ENCODE assay signal across 1 cellular context in genomic region chr16:14873925-14874594, GRCh38.
TF ChIP-seq lines count a peak whose summit lies in the region.
"Not testable (repeated sequence)": the region's sequence is repeated elsewhere in the genome, so short reads cannot be mapped to it uniquely, and the experiment has no call there.

No MANE protein-coding gene starts in this region.

TF ChIP-seq in HepG2, 621 proteins besides CTCF, POLR2A, EP300 and RAD21 (continued from another document and continues in another):
- TF ChIP-seq HOMEZ (CRISPR knock-in tag; IDR thresholded peaks at IDR 0.05; ENCODE audit: low read depth) (peak; percentile 67; the same call in 1 of the 2 replicates), ZNF263 (CRISPR knock-in tag; IDR thresholded peaks at IDR 0.05) (peak; percentile 96), GFI1 (CRISPR knock-in tag; IDR thresholded peaks at IDR 0.05; ENCODE audit: borderline replicate concordance) (peak; percentile 42; the same call in 1 of the 2 replicates), KDM6A (CRISPR knock-in tag; IDR thresholded peaks at IDR 0.05; ENCODE audit: low read depth) (peak; percentile 98), TEAD3 (CRISPR knock-in tag; optimal IDR thresholded peaks at IDR 0.05; ENCODE audit: borderline replicate concordance) (peak; percentile 30), SOX6 (CRISPR knock-in tag; IDR thresholded peaks at IDR 0.05) (peak; percentile 52), ZNF598 (CRISPR knock-in tag; IDR thresholded peaks at IDR 0.05; ENCODE audit: borderline replicate concordance) (peak; percentile 49; the same call in 1 of the 2 replicates), FOXP1 (CRISPR knock-in tag; IDR thresholded peaks at IDR 0.05) (peak; percentile 65; the same call in 1 of the 2 replicates), FOXJ3 (CRISPR knock-in tag; IDR thresholded peaks at IDR 0.05; ENCODE audit: borderline replicate concordance) (peak; percentile 90), PHF8 (CRISPR knock-in tag; IDR thresholded peaks at IDR 0.05) (peak; percentile 48; the same call in 1 of the 2 replicates), ZNF691 (CRISPR knock-in tag; IDR thresholded peaks at IDR 0.05; ENCODE audit: borderline replicate concordance, low read depth) (0 out of 2 replicates have a peak, but pooled peaks have one; percentile 36), CREB1 (CRISPR knock-in tag; IDR thresholded peaks at IDR 0.05) (peak; percentile 83), ZNF781 (CRISPR knock-in tag; IDR thresholded peaks at IDR 0.05; ENCODE audit: borderline replicate concordance, not compliant biosample characterization) (peak; percentile 36), YY1 (IDR thresholded peaks at IDR 0.05; ENCODE audit: insufficient read depth, insufficient replicate concordance, low read depth, low read length) (peak; percentile 71), KDM3A (CRISPR knock-in tag; IDR thresholded peaks at IDR 0.05; ENCODE audit: low read depth) (peak; percentile 67; the same call in 1 of the 2 replicates), MYC (CRISPR knock-in tag; IDR thresholded peaks at IDR 0.05; ENCODE audit: borderline replicate concordance) (peak; percentile 95; the same call in 1 of the 2 replicates), ZBTB38 (CRISPR knock-in tag; IDR thresholded peaks at IDR 0.05) (peak; percentile 75; the same call in 1 of the 2 replicates), FOXO1 (CRISPR knock-in tag; IDR thresholded peaks at IDR 0.05) (peak; percentile 80), FOXK1 (CRISPR knock-in tag; IDR thresholded peaks at IDR 0.05; ENCODE audit: borderline replicate concordance, low read depth) (peak; percentile 90; the same call in 1 of the 2 replicates), ZNF160 (CRISPR knock-in tag; IDR thresholded peaks at IDR 0.05) (peak; percentile 24; the same call in 1 of the 2 replicates), LCORL (CRISPR knock-in tag; IDR thresholded peaks at IDR 0.05) (0 out of 2 replicates have a peak, but pooled peaks have one; percentile 33), DMAP1 (CRISPR knock-in tag; IDR thresholded peaks at IDR 0.05) (peak; percentile 94), KDM5B (CRISPR knock-in tag; IDR thresholded peaks at IDR 0.05; ENCODE audit: borderline replicate concordance) (peak; percentile 81; the same call in 1 of the 2 replicates), THAP11 (CRISPR knock-in tag; IDR thresholded peaks at IDR 0.05) (peak; percentile 72), ZNF792 (CRISPR knock-in tag; IDR thresholded peaks at IDR 0.05) (peak; percentile 57; the same call in 1 of the 2 replicates), SOX5 (CRISPR knock-in tag; IDR thresholded peaks at IDR 0.05; ENCODE audit: borderline replicate concordance) (peak; percentile 61; the same call in 1 of the 2 replicates), DPF2 (CRISPR knock-in tag; IDR thresholded peaks at IDR 0.05; ENCODE audit: borderline replicate concordance, low read depth) (peak; percentile 37; the same call in 1 of the 2 replicates), NR2F6 (IDR thresholded peaks at IDR 0.05) (peak; percentile 84), NR2F6 (CRISPR knock-in tag; IDR thresholded peaks at IDR 0.05) (peak; percentile 75), MIER3 (CRISPR knock-in tag; IDR thresholded peaks at IDR 0.05; ENCODE audit: borderline replicate concordance) (peak; percentile 88; the same call in 1 of the 2 replicates), ZNF768 (CRISPR knock-in tag; IDR thresholded peaks at IDR 0.05) (peak; percentile 73; the same call in 1 of the 2 replicates), ZNF232 (CRISPR knock-in tag; IDR thresholded peaks at IDR 0.05; ENCODE audit: borderline replicate concordance) (peak; percentile 76; the same call in 1 of the 2 replicates), EHMT2 (IDR thresholded peaks at IDR 0.05; ENCODE audit: borderline replicate concordance, low read depth, low read length) (peak; percentile 64; the same call in 1 of the 2 replicates), SIN3A (IDR thresholded peaks at IDR 0.05; ENCODE audit: borderline replicate concordance, low read depth, low read length) (0 out of 2 replicates have a peak, but pooled peaks have one; percentile 49), ZNF800 (CRISPR knock-in tag; IDR thresholded peaks at IDR 0.05) (peak; percentile 59; the same call in 1 of the 2 replicates), TFE3 (CRISPR knock-in tag; IDR thresholded peaks at IDR 0.05) (peak; percentile 80)
- TF ChIP-seq, protein P1, sequence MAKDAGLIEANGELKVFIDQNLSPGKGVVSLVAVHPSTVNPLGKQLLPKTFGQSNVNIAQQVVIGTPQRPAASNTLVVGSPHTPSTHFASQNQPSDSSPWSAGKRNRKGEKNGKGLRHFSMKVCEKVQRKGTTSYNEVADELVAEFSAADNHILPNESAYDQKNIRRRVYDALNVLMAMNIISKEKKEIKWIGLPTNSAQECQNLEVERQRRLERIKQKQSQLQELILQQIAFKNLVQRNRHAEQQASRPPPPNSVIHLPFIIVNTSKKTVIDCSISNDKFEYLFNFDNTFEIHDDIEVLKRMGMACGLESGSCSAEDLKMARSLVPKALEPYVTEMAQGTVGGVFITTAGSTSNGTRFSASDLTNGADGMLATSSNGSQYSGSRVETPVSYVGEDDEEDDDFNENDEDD (CRISPR knock-in tag; IDR thresholded peaks at IDR 0.05; ENCODE audit: borderline replicate concordance), result peak; percentile 80; the same call in 1 of the 2 replicates
- TF ChIP-seq, protein P2, sequence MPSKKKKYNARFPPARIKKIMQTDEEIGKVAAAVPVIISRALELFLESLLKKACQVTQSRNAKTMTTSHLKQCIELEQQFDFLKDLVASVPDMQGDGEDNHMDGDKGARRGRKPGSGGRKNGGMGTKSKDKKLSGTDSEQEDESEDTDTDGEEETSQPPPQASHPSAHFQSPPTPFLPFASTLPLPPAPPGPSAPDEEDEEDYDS (CRISPR knock-in tag; IDR thresholded peaks at IDR 0.05), result peak; percentile 64
- not testable (repeated sequence) for TF ChIP-seq SOX6, FOXP1, CREB1, LCORL (IDR thresholded peaks at IDR 0.05)
- TF ChIP-seq, protein P3, sequence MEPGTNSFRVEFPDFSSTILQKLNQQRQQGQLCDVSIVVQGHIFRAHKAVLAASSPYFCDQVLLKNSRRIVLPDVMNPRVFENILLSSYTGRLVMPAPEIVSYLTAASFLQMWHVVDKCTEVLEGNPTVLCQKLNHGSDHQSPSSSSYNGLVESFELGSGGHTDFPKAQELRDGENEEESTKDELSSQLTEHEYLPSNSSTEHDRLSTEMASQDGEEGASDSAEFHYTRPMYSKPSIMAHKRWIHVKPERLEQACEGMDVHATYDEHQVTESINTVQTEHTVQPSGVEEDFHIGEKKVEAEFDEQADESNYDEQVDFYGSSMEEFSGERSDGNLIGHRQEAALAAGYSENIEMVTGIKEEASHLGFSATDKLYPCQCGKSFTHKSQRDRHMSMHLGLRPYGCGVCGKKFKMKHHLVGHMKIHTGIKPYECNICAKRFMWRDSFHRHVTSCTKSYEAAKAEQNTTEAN (CRISPR knock-in tag; conservative IDR thresholded peaks at IDR 0.05), result peak; percentile 17; the same call in 1 of the 2 replicates
- TF ChIP-seq, protein P4, sequence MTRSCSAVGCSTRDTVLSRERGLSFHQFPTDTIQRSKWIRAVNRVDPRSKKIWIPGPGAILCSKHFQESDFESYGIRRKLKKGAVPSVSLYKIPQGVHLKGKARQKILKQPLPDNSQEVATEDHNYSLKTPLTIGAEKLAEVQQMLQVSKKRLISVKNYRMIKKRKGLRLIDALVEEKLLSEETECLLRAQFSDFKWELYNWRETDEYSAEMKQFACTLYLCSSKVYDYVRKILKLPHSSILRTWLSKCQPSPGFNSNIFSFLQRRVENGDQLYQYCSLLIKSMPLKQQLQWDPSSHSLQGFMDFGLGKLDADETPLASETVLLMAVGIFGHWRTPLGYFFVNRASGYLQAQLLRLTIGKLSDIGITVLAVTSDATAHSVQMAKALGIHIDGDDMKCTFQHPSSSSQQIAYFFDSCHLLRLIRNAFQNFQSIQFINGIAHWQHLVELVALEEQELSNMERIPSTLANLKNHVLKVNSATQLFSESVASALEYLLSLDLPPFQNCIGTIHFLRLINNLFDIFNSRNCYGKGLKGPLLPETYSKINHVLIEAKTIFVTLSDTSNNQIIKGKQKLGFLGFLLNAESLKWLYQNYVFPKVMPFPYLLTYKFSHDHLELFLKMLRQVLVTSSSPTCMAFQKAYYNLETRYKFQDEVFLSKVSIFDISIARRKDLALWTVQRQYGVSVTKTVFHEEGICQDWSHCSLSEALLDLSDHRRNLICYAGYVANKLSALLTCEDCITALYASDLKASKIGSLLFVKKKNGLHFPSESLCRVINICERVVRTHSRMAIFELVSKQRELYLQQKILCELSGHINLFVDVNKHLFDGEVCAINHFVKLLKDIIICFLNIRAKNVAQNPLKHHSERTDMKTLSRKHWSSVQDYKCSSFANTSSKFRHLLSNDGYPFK (CRISPR knock-in tag; IDR thresholded peaks at IDR 0.05; ENCODE audit: borderline replicate concordance), result peak; percentile 72; the same call in 1 of the 2 replicates
- TF ChIP-seq, protein P5, sequence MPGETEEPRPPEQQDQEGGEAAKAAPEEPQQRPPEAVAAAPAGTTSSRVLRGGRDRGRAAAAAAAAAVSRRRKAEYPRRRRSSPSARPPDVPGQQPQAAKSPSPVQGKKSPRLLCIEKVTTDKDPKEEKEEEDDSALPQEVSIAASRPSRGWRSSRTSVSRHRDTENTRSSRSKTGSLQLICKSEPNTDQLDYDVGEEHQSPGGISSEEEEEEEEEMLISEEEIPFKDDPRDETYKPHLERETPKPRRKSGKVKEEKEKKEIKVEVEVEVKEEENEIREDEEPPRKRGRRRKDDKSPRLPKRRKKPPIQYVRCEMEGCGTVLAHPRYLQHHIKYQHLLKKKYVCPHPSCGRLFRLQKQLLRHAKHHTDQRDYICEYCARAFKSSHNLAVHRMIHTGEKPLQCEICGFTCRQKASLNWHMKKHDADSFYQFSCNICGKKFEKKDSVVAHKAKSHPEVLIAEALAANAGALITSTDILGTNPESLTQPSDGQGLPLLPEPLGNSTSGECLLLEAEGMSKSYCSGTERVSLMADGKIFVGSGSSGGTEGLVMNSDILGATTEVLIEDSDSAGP (CRISPR knock-in tag; IDR thresholded peaks at IDR 0.05; ENCODE audit: borderline replicate concordance), result peak; percentile 56; the same call in 1 of the 2 replicates
- TF ChIP-seq, protein P6, sequence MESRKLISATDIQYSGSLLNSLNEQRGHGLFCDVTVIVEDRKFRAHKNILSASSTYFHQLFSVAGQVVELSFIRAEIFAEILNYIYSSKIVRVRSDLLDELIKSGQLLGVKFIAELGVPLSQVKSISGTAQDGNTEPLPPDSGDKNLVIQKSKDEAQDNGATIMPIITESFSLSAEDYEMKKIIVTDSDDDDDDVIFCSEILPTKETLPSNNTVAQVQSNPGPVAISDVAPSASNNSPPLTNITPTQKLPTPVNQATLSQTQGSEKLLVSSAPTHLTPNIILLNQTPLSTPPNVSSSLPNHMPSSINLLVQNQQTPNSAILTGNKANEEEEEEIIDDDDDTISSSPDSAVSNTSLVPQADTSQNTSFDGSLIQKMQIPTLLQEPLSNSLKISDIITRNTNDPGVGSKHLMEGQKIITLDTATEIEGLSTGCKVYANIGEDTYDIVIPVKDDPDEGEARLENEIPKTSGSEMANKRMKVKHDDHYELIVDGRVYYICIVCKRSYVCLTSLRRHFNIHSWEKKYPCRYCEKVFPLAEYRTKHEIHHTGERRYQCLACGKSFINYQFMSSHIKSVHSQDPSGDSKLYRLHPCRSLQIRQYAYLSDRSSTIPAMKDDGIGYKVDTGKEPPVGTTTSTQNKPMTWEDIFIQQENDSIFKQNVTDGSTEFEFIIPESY (CRISPR knock-in tag; IDR thresholded peaks at IDR 0.05), result peak; percentile 11; the same call in 1 of the 2 replicates
